ENCODE assay signal across 2 cellular contexts in the genomic region with DNA sequence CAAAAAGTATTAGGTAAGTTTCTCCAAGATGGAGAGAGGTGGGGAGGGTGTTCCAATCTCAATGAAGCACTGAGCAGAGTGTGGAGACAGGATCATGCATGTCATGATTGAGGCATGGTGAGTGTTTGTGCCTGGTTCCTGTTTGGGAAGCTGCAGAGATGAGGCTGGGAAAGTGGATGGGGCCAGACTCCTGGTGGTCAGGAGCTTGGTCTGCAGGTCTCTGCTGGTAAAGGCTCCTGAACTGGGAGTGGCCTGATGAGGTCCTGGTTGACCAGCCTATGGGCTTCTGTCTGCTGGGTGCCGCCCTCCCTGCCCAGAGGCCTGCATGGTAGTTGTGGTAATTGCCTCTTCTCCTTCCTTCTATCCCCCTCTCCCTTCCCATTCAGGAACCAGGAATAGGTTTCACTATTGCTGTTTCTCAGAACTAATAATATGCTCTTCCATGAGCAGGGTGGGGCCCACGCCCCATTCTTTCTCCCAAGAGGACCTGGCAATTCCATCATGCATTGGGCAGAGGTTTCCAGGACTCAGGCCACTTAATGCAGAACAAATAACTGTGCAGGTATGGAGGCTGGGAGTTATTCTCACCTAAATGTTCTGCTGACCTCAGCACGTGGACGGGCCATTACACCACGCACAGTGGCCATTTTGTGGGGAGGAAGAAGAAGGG.
TF ChIP-seq lines count a peak whose summit lies in the region.

No MANE protein-coding gene starts in this region.

TF ChIP-seq in HepG2, 621 proteins besides CTCF, POLR2A, EP300 and RAD21:
- no peak for TF ChIP-seq RFX1 (IDR thresholded peaks at IDR 0.05)
- TF ChIP-seq, protein P1, sequence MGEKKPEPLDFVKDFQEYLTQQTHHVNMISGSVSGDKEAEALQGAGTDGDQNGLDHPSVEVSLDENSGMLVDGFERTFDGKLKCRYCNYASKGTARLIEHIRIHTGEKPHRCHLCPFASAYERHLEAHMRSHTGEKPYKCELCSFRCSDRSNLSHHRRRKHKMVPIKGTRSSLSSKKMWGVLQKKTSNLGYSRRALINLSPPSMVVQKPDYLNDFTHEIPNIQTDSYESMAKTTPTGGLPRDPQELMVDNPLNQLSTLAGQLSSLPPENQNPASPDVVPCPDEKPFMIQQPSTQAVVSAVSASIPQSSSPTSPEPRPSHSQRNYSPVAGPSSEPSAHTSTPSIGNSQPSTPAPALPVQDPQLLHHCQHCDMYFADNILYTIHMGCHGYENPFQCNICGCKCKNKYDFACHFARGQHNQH (CRISPR knock-in tag; IDR thresholded peaks at IDR 0.05) = no peak
- TF ChIP-seq MAFK (conservative IDR thresholded peaks at IDR 0.05 in 1 of 2, IDR thresholded peaks at IDR 0.05 in 1 of 2; ENCODE audit: low read length in 2 of 2) = peak in 1 of 2 experiments; percentile 23; a peak in 1 of 4 replicates
TF ChIP-seq in HepG2: peak in this region for 1.

TF ChIP-seq in WTC11, 78 proteins besides CTCF, POLR2A, EP300 and RAD21:
- TF ChIP-seq, protein P2, sequence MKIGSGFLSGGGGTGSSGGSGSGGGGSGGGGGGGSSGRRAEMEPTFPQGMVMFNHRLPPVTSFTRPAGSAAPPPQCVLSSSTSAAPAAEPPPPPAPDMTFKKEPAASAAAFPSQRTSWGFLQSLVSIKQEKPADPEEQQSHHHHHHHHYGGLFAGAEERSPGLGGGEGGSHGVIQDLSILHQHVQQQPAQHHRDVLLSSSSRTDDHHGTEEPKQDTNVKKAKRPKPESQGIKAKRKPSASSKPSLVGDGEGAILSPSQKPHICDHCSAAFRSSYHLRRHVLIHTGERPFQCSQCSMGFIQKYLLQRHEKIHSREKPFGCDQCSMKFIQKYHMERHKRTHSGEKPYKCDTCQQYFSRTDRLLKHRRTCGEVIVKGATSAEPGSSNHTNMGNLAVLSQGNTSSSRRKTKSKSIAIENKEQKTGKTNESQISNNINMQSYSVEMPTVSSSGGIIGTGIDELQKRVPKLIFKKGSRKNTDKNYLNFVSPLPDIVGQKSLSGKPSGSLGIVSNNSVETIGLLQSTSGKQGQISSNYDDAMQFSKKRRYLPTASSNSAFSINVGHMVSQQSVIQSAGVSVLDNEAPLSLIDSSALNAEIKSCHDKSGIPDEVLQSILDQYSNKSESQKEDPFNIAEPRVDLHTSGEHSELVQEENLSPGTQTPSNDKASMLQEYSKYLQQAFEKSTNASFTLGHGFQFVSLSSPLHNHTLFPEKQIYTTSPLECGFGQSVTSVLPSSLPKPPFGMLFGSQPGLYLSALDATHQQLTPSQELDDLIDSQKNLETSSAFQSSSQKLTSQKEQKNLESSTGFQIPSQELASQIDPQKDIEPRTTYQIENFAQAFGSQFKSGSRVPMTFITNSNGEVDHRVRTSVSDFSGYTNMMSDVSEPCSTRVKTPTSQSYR (CRISPR knock-in tag; IDR thresholded peaks at IDR 0.05) = no peak
- no peak for TF ChIP-seq GRHL2 (CRISPR knock-in tag; IDR thresholded peaks at IDR 0.05; ENCODE audit: insufficient replicate concordance, severe bottlenecking)
- TF ChIP-seq ZNF219 (CRISPR knock-in tag; IDR thresholded peaks at IDR 0.05; ENCODE audit: borderline replicate concordance) = no peak
- TF ChIP-seq TP53 (CRISPR knock-in tag; IDR thresholded peaks at IDR 0.05) = no peak
- TF ChIP-seq ZNF671 (CRISPR knock-in tag; IDR thresholded peaks at IDR 0.05) = no peak
- TF ChIP-seq, protein P3, sequence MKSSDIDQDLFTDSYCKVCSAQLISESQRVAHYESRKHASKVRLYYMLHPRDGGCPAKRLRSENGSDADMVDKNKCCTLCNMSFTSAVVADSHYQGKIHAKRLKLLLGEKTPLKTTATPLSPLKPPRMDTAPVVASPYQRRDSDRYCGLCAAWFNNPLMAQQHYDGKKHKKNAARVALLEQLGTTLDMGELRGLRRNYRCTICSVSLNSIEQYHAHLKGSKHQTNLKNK (CRISPR knock-in tag; IDR thresholded peaks at IDR 0.05) = no peak
- TF ChIP-seq TCF7 (CRISPR knock-in tag; IDR thresholded peaks at IDR 0.05; ENCODE audit: low read depth) = no peak
- TF ChIP-seq, protein P4, sequence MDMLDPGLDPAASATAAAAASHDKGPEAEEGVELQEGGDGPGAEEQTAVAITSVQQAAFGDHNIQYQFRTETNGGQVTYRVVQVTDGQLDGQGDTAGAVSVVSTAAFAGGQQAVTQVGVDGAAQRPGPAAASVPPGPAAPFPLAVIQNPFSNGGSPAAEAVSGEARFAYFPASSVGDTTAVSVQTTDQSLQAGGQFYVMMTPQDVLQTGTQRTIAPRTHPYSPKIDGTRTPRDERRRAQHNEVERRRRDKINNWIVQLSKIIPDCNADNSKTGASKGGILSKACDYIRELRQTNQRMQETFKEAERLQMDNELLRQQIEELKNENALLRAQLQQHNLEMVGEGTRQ (CRISPR knock-in tag; IDR thresholded peaks at IDR 0.05) = no peak
